ENCODE assay signal across 31 cellular contexts in the genomic region with DNA sequence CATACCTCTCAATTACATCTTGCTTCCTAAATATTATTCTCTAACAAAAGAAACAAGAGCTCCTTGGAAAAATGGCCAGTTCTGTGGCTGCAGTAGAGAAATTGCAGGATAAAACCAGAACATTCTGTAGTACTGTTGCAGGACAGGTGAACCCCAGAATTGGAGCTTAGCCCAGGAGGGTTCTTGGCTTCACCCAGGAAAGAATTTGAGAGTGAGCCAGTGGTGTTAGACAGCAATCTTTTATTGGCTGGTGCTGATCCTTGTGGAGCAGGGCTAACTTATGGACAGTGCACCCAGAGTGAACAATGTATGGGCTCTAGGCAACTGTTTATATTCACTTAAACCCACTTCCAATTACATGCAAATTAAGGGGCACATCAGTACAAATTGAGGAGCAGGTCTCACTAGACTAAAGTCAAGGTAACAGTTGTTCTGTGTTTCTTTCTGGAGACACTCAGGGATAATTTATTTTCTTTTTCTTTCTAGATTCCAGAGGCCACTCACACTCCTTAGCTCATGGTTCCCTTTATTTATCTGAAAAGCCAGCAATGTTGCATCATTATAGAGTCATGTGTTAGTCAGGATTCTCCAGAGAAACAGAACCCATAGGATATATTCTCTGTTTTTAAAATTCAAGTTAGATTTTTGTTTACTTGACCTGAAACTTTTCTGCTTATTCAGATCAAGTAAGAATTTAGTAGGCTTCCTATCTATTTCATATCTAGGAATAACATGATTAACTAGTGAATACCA.
DNase-seq lines count a peak whose midpoint lies in the region; ATAC-seq, FAIRE-seq and TF ChIP-seq lines count a peak whose summit lies in the region.
"Had no signal": no experiment of that assay in that cellular context is flagged by ENCODE, and none has a peak within 500 bp of the region (broad histone marks: within the 10 kb centered on the region; RNA-seq: fewer than 3 reads in every experiment).

No MANE protein-coding gene starts in this region.

- H3K9me3 ChIP-seq in OCI-LY7 (ENCODE audit: low read length), result no peaks in the 10 kb centered on the region
- H3K9me3 ChIP-seq: A549, esophagus muscularis mucosa, lower lobe of right lung, Peyer's patch, SJSA1, stomach had no signal

- H3K9me3 Mint-ChIP-seq in HFFc6, result no peaks in the 10 kb centered on the region
- H3K9me3 Mint-ChIP-seq: H9; neural crest cell; T-helper 1 cell treated with Interleukin-12 subunit alpha and Interleukin-12 subunit beta and Interleukin-4 antibody, amounts not matched to agents 30 μg/mL and 1 μg/mL, for 36 hours; type B pancreatic cell had no signal

- H3K9me2 ChIP-seq in OCI-LY7 (ENCODE audit: insufficient read depth, low read length), result no peaks in the 10 kb centered on the region

- H3K4me2 ChIP-seq in OCI-LY7 (ENCODE audit: low read length), result no peak overlapping the region
- H3K4me2 ChIP-seq: A549 had no signal

- CTCF ChIA-PET in OCI-LY7 (lab: Charles Lee; ENCODE audit: unreplicated experiment), result no interaction called here

- H2AFZ ChIP-seq in ACC112 (ENCODE audit: low read length, unreplicated experiment) (peak overlapping the region; percentile 19), OCI-LY7 (ENCODE audit: low read length) (no peak overlapping the region)

- H3K4me1 ChIP-seq in ACC112 (ENCODE audit: control insufficient read depth, insufficient read depth, low read length, unreplicated experiment), result peaks cover 26% of the 10 kb centered on the region
- no peaks in the 10 kb centered on the region for H3K4me1 ChIP-seq in OCI-LY7 (ENCODE audit: insufficient read depth, low read length, poor library complexity, severe bottlenecking)
- H3K4me1 ChIP-seq: A549, esophagus muscularis mucosa, lower lobe of right lung, Peyer's patch, stomach had no signal

- H3K27me3 Mint-ChIP-seq in HFFc6 (ENCODE audit: insufficient read depth), result no peaks in the 10 kb centered on the region
- H3K27me3 Mint-ChIP-seq: IgD-negative memory B cell had no signal

- H3K27ac Mint-ChIP-seq in HFFc6, result peak overlapping the region; percentile 78
- H3K27ac Mint-ChIP-seq: H9; IgD-negative memory B cell; T-helper 1 cell treated with Interleukin-12 subunit alpha and Interleukin-12 subunit beta and Interleukin-4 antibody, amounts not matched to agents 30 μg/mL and 1 μg/mL, for 36 hours; type B pancreatic cell had no signal

- no peak overlapping the region for H3K4me3 Mint-ChIP-seq in HFFc6
- H3K4me3 Mint-ChIP-seq: H9; IgD-negative memory B cell; neural crest cell; T-helper 1 cell treated with Interleukin-12 subunit alpha and Interleukin-12 subunit beta and Interleukin-4 antibody, amounts not matched to agents 30 μg/mL and 1 μg/mL, for 36 hours; type B pancreatic cell had no signal

- no TSS peak for BruUV-seq in OCI-LY7 (replicated peaks; lab: Mats Ljungman, UMichigan)

- H3K27me3 ChIP-seq in ACC112 (ENCODE audit: insufficient read depth, low read length) (no peaks in the 10 kb centered on the region), bronchial epithelial cell (ENCODE audit: control insufficient read depth, insufficient read depth, low read length) (no peaks in the 10 kb centered on the region)
- H3K27me3 ChIP-seq: brain microvascular endothelial cell, esophagus muscularis mucosa, Peyer's patch, SJSA1, stomach had no signal

- H3K36me3 Mint-ChIP-seq in HFFc6 (ENCODE audit: low read depth), result peaks cover 10% of the 10 kb centered on the region; the same call in 1 of the 2 replicates
- H3K36me3 Mint-ChIP-seq: IgD-negative memory B cell, type B pancreatic cell had no signal

- FAIRE-seq in bronchial epithelial cell (lab: Jason Lieb, UNC), result no peak
- FAIRE-seq: A549, colon, kidney had no signal

- H3K27ac ChIP-seq in ACC112 (ENCODE audit: low read depth, low read length) (peak overlapping the region; percentile 44), OCI-LY7 (ENCODE audit: low read depth, low read length, poor library complexity, severe bottlenecking) (no peak overlapping the region)
- H3K27ac ChIP-seq: A549, brain microvascular endothelial cell, esophagus muscularis mucosa, lower lobe of right lung, Peyer's patch, SJSA1, stomach had no signal

- TF ChIP-seq CTCF in HFFc6 (IDR thresholded peaks at IDR 0.05), result no peak
- TF ChIP-seq CTCF in bronchial epithelial cell (IDR thresholded peaks at IDR 0.05; ENCODE audit: insufficient read depth, low read length, severe bottlenecking), result no peak
- no peak for TF ChIP-seq CTCF in OCI-LY7 (conservative IDR thresholded peaks at IDR 0.05; ENCODE audit: low read length)

- H3K4me1 Mint-ChIP-seq in HFFc6 (ENCODE audit: low read depth), result peaks cover 92% of the 10 kb centered on the region
- H3K4me1 Mint-ChIP-seq: IgD-negative memory B cell, neural crest cell had no signal

- no peaks in the 10 kb centered on the region for H3K36me3 ChIP-seq in ACC112 (ENCODE audit: insufficient read depth, low read length)
- H3K36me3 ChIP-seq in bronchial epithelial cell (ENCODE audit: control insufficient read depth, insufficient read depth, low read length), result no peaks in the 10 kb centered on the region
- H3K36me3 ChIP-seq in OCI-LY7 (ENCODE audit: insufficient read depth, low read length), result no peaks in the 10 kb centered on the region
- H3K36me3 ChIP-seq: brain microvascular endothelial cell, esophagus muscularis mucosa, lower lobe of right lung, Peyer's patch, SJSA1, stomach had no signal

- H3K4me3 ChIP-seq in ACC112 (ENCODE audit: low read depth, low read length) (no peak overlapping the region), bronchial epithelial cell (ENCODE audit: low read depth, low read length) (no peak overlapping the region), OCI-LY7 (ENCODE audit: low read depth, low read length, poor library complexity, severe bottlenecking) (no peak overlapping the region)
- H3K4me3 ChIP-seq: A549, esophagus muscularis mucosa, lower lobe of right lung, Peyer's patch, SJSA1, stomach had no signal

- H3K79me2 ChIP-seq in ACC112 (ENCODE audit: control insufficient read depth, insufficient read depth, low read length, unreplicated experiment) (no peaks in the 10 kb centered on the region), OCI-LY7 (ENCODE audit: insufficient read depth, low read depth, low read length) (no peaks in the 10 kb centered on the region)

- ATAC-seq in GM18858 (IDR thresholded peaks at IDR 0.05; ENCODE audit: unreplicated experiment) (no peak), HG03108 (IDR thresholded peaks at IDR 0.05; ENCODE audit: unreplicated experiment) (no peak), HG03439 (IDR thresholded peaks at IDR 0.05; ENCODE audit: unreplicated experiment) (no peak)
- ATAC-seq: A549, lower lobe of right lung, sciatic nerve had no signal

- DNase-seq in HFFc6, result peak; percentile 73
- DNase-seq in bronchial epithelial cell (ENCODE audit: low read depth), result peak; percentile 0
- peak; percentile 18 for DNase-seq in medulla oblongata (ENCODE audit: extremely low spot score)
- no peak for DNase-seq in OCI-LY7 (ENCODE audit: low spot score)
- DNase-seq: activated CD4-positive, alpha-beta T cell treated with anti-CD3 and anti-CD28 coated beads for 1 hour; activated gamma-delta T cell; brain microvascular endothelial cell; effector memory CD4-positive, alpha-beta T cell; H9; kidney; lower lobe of right lung; NCI-H1417; NCI-H2081 treated with DMSO at 0.1 percent for 48 hours; NCI-H446 treated with DMSO at 0.1 percent for 48 hours; Peyer's patch; posterior cingulate gyrus; stimulated activated CD8-positive, alpha-beta memory T cell treated with anti-CD3 and anti-CD28 coated beads, Interleukin-4, amount 100 ng/mL, for 48 hours; stomach had no signal

- intact Hi-C loops in OCI-LY7 (cut with micrococcal nuclease; ENCODE audit: unreplicated experiment), result no loop called here

- no peaks in the 10 kb centered on the region for H4K20me1 ChIP-seq in OCI-LY7 (ENCODE audit: insufficient read depth, low read length)

- POLR2A ChIA-PET in OCI-LY7 (lab: Charles Lee), result no interaction called here
